ENCODE assay signal across 20 cellular contexts in the genomic region with DNA sequence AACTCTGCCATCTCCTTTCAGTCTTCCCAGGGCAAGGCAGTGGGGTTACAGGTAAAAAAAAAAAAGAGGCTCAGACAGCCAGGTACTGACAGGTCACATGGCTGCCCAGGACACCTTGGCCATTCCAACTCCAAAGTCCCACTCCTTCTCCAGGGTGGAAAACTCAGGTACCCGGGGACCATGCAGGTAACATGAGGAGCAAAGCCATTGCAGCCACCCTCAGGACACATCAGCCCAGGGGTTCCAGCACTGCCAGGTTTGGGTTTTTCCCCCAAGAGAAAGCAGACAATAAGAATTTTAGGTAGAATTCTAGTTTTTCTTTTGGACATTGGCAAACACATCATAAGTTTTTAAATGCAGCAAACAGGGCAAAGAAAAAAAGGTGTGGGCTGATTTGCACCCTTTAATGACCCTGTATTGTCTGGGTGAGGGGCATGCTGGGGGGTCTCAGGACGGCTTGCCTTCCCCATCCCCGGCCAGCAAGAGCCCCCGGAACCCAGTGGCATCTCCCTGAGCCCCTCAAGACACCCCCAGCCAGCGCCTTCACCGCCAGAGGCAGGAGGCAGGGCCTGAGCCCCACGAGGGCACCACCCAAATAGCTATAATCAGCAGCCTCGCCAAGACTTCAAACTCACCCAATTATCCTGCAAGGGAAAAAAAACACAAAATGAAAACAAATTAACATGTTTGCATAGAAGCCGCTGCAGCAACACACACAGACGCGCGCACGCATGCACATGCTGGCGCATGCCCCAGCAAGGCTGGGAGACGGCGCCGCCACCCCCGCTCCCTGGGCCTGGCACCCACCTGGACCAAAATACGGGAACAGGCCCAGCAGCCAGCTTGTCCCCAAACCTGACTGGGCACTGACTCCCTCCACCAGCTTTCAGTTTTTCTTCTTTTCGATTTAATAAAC. TPM values are rescaled to one million over a fixed set of nuclear protein-coding genes. Genes with fewer than 3 reads are reported as not detected.
DNase-seq lines count a peak whose midpoint lies in the region; ATAC-seq, FAIRE-seq and TF ChIP-seq lines count a peak whose summit lies in the region.
"Had no signal": no experiment of that assay in that cellular context is flagged by ENCODE, and none has a peak within 500 bp of the region (broad histone marks: within the 10 kb centered on the region; RNA-seq: fewer than 3 reads in every experiment).

No MANE protein-coding gene starts in this region.

- no peaks in the 10 kb centered on the region for H3K36me3 Mint-ChIP-seq in stimulated activated naive B cell treated with anti-CD40 and anti-IgM and Interleukin-4, amounts not matched to agents 10 μg/mL and 1 μg/mL and 100 μg/mL, for 72 hours

- DNase-seq in NCI-H1417 (lab: John Stamatoyannopoulos, UW), result peak in 2 of 3 experiments; percentile 32 to 60
- DNase-seq in NCI-H1417 treated with DMSO at 0.1 percent for 48 hours (lab: John Stamatoyannopoulos, UW), result no peak
- peak; percentile 88 for DNase-seq in COR-L47 (lab: John Stamatoyannopoulos, UW)
- no peak for DNase-seq in H1 (ENCODE audit: low read depth in 1 of 2, low spot score in 2 of 2)
- DNase-seq in osteoblast (ENCODE audit: insufficient read length, low spot score, missing footprints), result peak; percentile 58
- DNase-seq in iPS-NIHi7 (ENCODE audit: extremely low spot score), result no peak
- DNase-seq in stimulated activated naive B cell treated with anti-CD40 and anti-IgM and Interleukin-4, amounts not matched to agents 10 μg/mL and 1 μg/mL and 100 μg/mL, for 72 hours, result no peak
- DNase-seq in GM10248 (ENCODE audit: extremely low spot score), result no peak
- DNase-seq: activated CD4-positive, alpha-beta T cell treated with anti-CD3 and anti-CD28 coated beads for 4 hours; activated effector memory CD4-positive, alpha-beta T cell treated with Interleukin-2 at 50 U/mL for 16 hours; colonic mucosa; DMS79; PC-3 had no signal

- no peak overlapping the region for H3K9ac ChIP-seq in H1 (replicated peaks in 1 of 4; ENCODE audit: extremely low read depth in 1 of 4, low read depth in 3 of 4, low read length in 3 of 4)
- H3K9ac ChIP-seq: BLaER1 treated with 17β-estradiol and CSF1 and Interleukin-3, amounts not matched to agents 10 nM and 100 nM had no signal

- H3K4me1 ChIP-seq in H1 (replicated peaks in 1 of 4; ENCODE audit: control insufficient read depth in 3 of 4, insufficient read depth in 4 of 4, low read length in 3 of 4) (no peaks in the 10 kb centered on the region; a peak in 2 of 7 replicates), osteoblast (ENCODE audit: insufficient read depth, low read length) (no peaks in the 10 kb centered on the region)
- H3K4me1 ChIP-seq: colonic mucosa had no signal

- FAIRE-seq in H1 (lab: Jason Lieb, UNC), result no peak
- FAIRE-seq: A204.1, astrocyte, K562 had no signal

- TF ChIP-seq POLR2A in H1 (IDR thresholded peaks at IDR 0.05; ENCODE audit: control extremely low read depth in 1 of 2, low read depth in 2 of 2, low read length in 2 of 2), result no peak

- TF ChIP-seq CTCF in H1 (IDR thresholded peaks at IDR 0.05; ENCODE audit: control extremely low read depth in 1 of 3, insufficient read depth in 1 of 3, low read depth in 1 of 3, low read length in 3 of 3) (no peak), osteoblast (IDR thresholded peaks at IDR 0.05; ENCODE audit: extremely low read depth, low read depth, low read length) (no peak), GM10248 (IDR thresholded peaks at IDR 0.05; ENCODE audit: control extremely low read depth, extremely low read depth, low read depth, missing control alignments) (no peak)

- H4K91ac ChIP-seq in H1 (replicated peaks; ENCODE audit: insufficient read length, low read length), result no peak overlapping the region

- TF ChIP-seq RAD21 in H1 (IDR thresholded peaks at IDR 0.05 in 1 of 2, conservative IDR thresholded peaks at IDR 0.05 in 1 of 2; ENCODE audit: low read depth in 2 of 2, low read length in 2 of 2), result no peak

- H2AFZ ChIP-seq in H1 (ENCODE audit: low read length) (no peak overlapping the region), osteoblast (ENCODE audit: low read length) (no peak overlapping the region)
- H2AFZ ChIP-seq: GM23338 had no signal

- H3K27me3 Mint-ChIP-seq in stimulated activated naive B cell treated with anti-CD40 and anti-IgM and Interleukin-4, amounts not matched to agents 10 μg/mL and 1 μg/mL and 100 μg/mL, for 72 hours, result peaks cover 9 to 14% of the 10 kb centered on the region in 2 donors

- H4K8ac ChIP-seq in H1 (ENCODE audit: extremely low read depth, insufficient read depth, low read length), result no peak overlapping the region

- CTCF ChIA-PET in H1 (lab: Charles Lee; ENCODE audit: partially characterized antibody) (interaction anchor here (0.5 to 3.1 kb wide), 4 partner anchors 9 to 673 kb away, joined by 3 to 10 read pairs (median 5); no protein-coding TSS in a partner anchor), GM10248 (lab: Yijun Ruan, JAX) (no interaction called here)

- no peak overlapping the region for H4K5ac ChIP-seq in H1 (ENCODE audit: insufficient read length, low read depth, low read length)

- H3K79me1 ChIP-seq in H1 (ENCODE audit: low read depth, low read length), result no peaks in the 10 kb centered on the region

- no peak overlapping the region for H3K56ac ChIP-seq in H1 (replicated peaks; ENCODE audit: insufficient read length, low read depth, low read length)

- no peak overlapping the region for H2BK5ac ChIP-seq in H1 (ENCODE audit: low read depth, low read length)

- H3K9me3 Mint-ChIP-seq in stimulated activated naive B cell treated with anti-CD40 and anti-IgM and Interleukin-4, amounts not matched to agents 10 μg/mL and 1 μg/mL and 100 μg/mL, for 72 hours, result no peaks in the 10 kb centered on the region
- H3K9me3 Mint-ChIP-seq: GM23338 had no signal

- no peak overlapping the region for H3K23ac ChIP-seq in H1 (ENCODE audit: insufficient read length)

- POLR2A ChIA-PET in H1 (lab: Charles Lee; ENCODE audit: partially characterized antibody) (no interaction called here), GM10248 (lab: Yijun Ruan, JAX) (no interaction called here)

- no peak overlapping the region for H3K27ac Mint-ChIP-seq in stimulated activated naive B cell treated with anti-CD40 and anti-IgM and Interleukin-4, amounts not matched to agents 10 μg/mL and 1 μg/mL and 100 μg/mL, for 72 hours
- H3K27ac Mint-ChIP-seq: GM23338 had no signal

- H3K27me3 ChIP-seq in H1 (replicated peaks in 1 of 4; ENCODE audit: control insufficient read depth in 3 of 4, extremely low read depth in 1 of 4, insufficient read depth in 3 of 4, low read length in 3 of 4), result no peaks in the 10 kb centered on the region
- H3K27me3 ChIP-seq in osteoblast (ENCODE audit: insufficient read depth, low read length), result no peaks in the 10 kb centered on the region
- H3K27me3 ChIP-seq: BLaER1 treated with 17β-estradiol and CSF1 and Interleukin-3, amounts not matched to agents 10 nM and 100 nM; colonic mucosa had no signal

- 92% methylated on average over 15 of the region's 20 CpGs; no CpG with 5 or more reads in 1 of the 2 experiments for WGBS in H1 (ENCODE audit: extremely low coverage in 1 of 2, insufficient coverage in 1 of 2, insufficient read length in 1 of 2, insufficient replicate concordance in 2 of 2, low coverage in 1 of 2, low lambda C conversion rate in 2 of 2, missing lambda C conversion rate in 1 of 2), 2 experiments

- H3K23me2 ChIP-seq in H1 (ENCODE audit: low read depth, low read length), result no peaks in the 10 kb centered on the region

- H3K4me2 ChIP-seq in H1 (ENCODE audit: insufficient read depth in 1 of 2, low read depth in 2 of 2, low read length in 2 of 2) (no peak overlapping the region), osteoblast (ENCODE audit: insufficient read depth, low read length) (no peak overlapping the region)
- H3K4me2 ChIP-seq: GM23338, smooth muscle cell had no signal

- no peak overlapping the region for H2BK120ac ChIP-seq in H1 (replicated peaks; ENCODE audit: low read depth, low read length)

- H2BK15ac ChIP-seq in H1 (ENCODE audit: low read length), result peak overlapping the region; percentile 29; the same call in 1 of the 2 replicates

- no peaks in the 10 kb centered on the region for H3K9me3 ChIP-seq in H1 (ENCODE audit: insufficient read depth in 2 of 2, low read depth in 1 of 2, low read length in 1 of 2)
- no peaks in the 10 kb centered on the region for H3K9me3 ChIP-seq in osteoblast (ENCODE audit: low read depth, low read length)
- H3K9me3 ChIP-seq: BLaER1 treated with 17β-estradiol and CSF1 and Interleukin-3, amounts not matched to agents 10 nM and 100 nM; colonic mucosa; tibial artery had no signal

- H2BK12ac ChIP-seq in H1 (ENCODE audit: low read depth, low read length), result no peak overlapping the region

- H3K18ac ChIP-seq in H1 (ENCODE audit: extremely low read depth, low read length), result no peak overlapping the region

- TF ChIP-seq EP300 in H1 (IDR thresholded peaks at IDR 0.05; ENCODE audit: borderline replicate concordance in 1 of 2, low read depth in 2 of 2, low read length in 2 of 2), result no peak

- no peak overlapping the region for H2AK5ac ChIP-seq in H1 (ENCODE audit: low read depth, low read length)

- H4K20me1 ChIP-seq in H1 (replicated peaks in 1 of 2; ENCODE audit: control insufficient read depth in 1 of 2, insufficient read depth in 2 of 2, low read length in 2 of 2), result peaks cover 0 to 2% of the 10 kb centered on the region in 2 experiments
- peaks cover 3% of the 10 kb centered on the region for H4K20me1 ChIP-seq in osteoblast (ENCODE audit: insufficient read depth, low read length)

- H2BK20ac ChIP-seq in H1 (ENCODE audit: low read length), result no peak overlapping the region

- no peak overlapping the region for H3K14ac ChIP-seq in H1 (ENCODE audit: insufficient read length)

- no peak overlapping the region for H3K4me3 Mint-ChIP-seq in stimulated activated naive B cell treated with anti-CD40 and anti-IgM and Interleukin-4, amounts not matched to agents 10 μg/mL and 1 μg/mL and 100 μg/mL, for 72 hours
- H3K4me3 Mint-ChIP-seq: GM23338 had no signal

- H3K4me1 Mint-ChIP-seq in stimulated activated naive B cell treated with anti-CD40 and anti-IgM and Interleukin-4, amounts not matched to agents 10 μg/mL and 1 μg/mL and 100 μg/mL, for 72 hours, result peaks cover 7 to 8% of the 10 kb centered on the region in 2 donors

- H3K4me3 ChIP-seq in H1 (ENCODE audit: extremely low read depth in 1 of 4, insufficient read depth in 2 of 4, low read depth in 3 of 4, low read length in 4 of 4) (no peak overlapping the region), osteoblast (ENCODE audit: insufficient read depth, low read length) (no peak overlapping the region)
- H3K4me3 ChIP-seq: BLaER1 treated with 17β-estradiol and CSF1 and Interleukin-3, amounts not matched to agents 10 nM and 100 nM; colonic mucosa; GM23338; K562; smooth muscle cell; tibial artery had no signal

- H3K27ac ChIP-seq in H1 (ENCODE audit: low read depth, low read length), result no peak overlapping the region
- no peak overlapping the region for H3K27ac ChIP-seq in osteoblast (ENCODE audit: low read depth, low read length)
- H3K27ac ChIP-seq: colonic mucosa, tibial artery had no signal

- no peak overlapping the region for H3K4ac ChIP-seq in H1 (replicated peaks; ENCODE audit: insufficient read length, low read depth, low read length)

- H3K36me3 ChIP-seq in H1 (ENCODE audit: control insufficient read depth in 2 of 4, insufficient read depth in 4 of 4, low read length in 3 of 4) (no peaks in the 10 kb centered on the region), osteoblast (ENCODE audit: insufficient read depth, low read length) (no peaks in the 10 kb centered on the region)
- H3K36me3 ChIP-seq: BLaER1 treated with 17β-estradiol and CSF1 and Interleukin-3, amounts not matched to agents 10 nM and 100 nM; colonic mucosa; tibial artery had no signal

- no peak for ATAC-seq in stimulated activated naive B cell treated with anti-CD40 and anti-IgM and Interleukin-4, amounts not matched to agents 10 μg/mL and 1 μg/mL and 100 μg/mL, for 72 hours (replicated peaks)
- ATAC-seq: GM23338, K562, PC-3 had no signal

- no peaks in the 10 kb centered on the region for H3K79me2 ChIP-seq in H1 (ENCODE audit: control insufficient read depth in 1 of 2, insufficient read depth in 2 of 2, low read length in 2 of 2)
- H3K79me2 ChIP-seq in osteoblast (ENCODE audit: insufficient read depth, low read length), result no peaks in the 10 kb centered on the region

RNA-seq across cellular contexts. Expression of a gene that starts 15.6 kb away (rescaled TPM):
- total RNA-seq in H1 (2021; fragmentation: NEBNext Ultra II Directional; extraction: Animal tissue kit (Norgen Biotek cat#: 25700)), result 1.1 and 1.5 TPM in 2 replicates
- 0.94 and 1.6 TPM in 2 replicates for polyA plus RNA-seq in H1 (2011; rRNA removed)
- polyA plus RNA-seq in H1 (2011; cell fraction: cytosol; rRNA removed), result 0.85 TPM
- 0.93 TPM for polyA plus RNA-seq in H1 (2011; cell fraction: nucleus; rRNA removed)
- polyA plus RNA-seq in H1 (2012, experiment 1 of 2), result 0.81 to 1.1 TPM (median 0.88 TPM) in 4 replicates
- polyA plus RNA-seq in H1 (2012, experiment 2 of 2), result 0.91 TPM
- polyA plus RNA-seq in H1 (2013, experiment 1 of 2), result 1.1 TPM
- polyA plus RNA-seq in H1 (2013, experiment 2 of 2), result 1.1 TPM
- 0.61 and 0.95 TPM in 2 replicates for polyA minus RNA-seq in H1 (2011; rRNA and poly(A)+ RNA removed)
- polyA minus RNA-seq in H1 (2011; cell fraction: cytosol; rRNA and poly(A)+ RNA removed), result 1.9 TPM
- 2.7 TPM for polyA minus RNA-seq in H1 (2011; cell fraction: nucleus; rRNA and poly(A)+ RNA removed)
- 0.29 and 0.36 TPM in 2 replicates for total RNA-seq in osteoblast

Comparison
In these comparisons a context has a peak if more than half of its experiments do, and no peak if none do; other contexts are left out.
1. DNase-seq: peak in NCI-H1417 (2 of 3), COR-L47 (single experiment) and osteoblast (single experiment); none in NCI-H1417 treated with DMSO at 0.1 percent for 48 hours (single experiment), H1 (0 of 2), iPS-NIHi7 (single experiment), stimulated activated naive B cell treated with anti-CD40 and anti-IgM and Interleukin-4, amounts not matched to agents 10 μg/mL and 1 μg/mL and 100 μg/mL, for 72 hours (single experiment) and GM10248 (single experiment).